In the genomic region with DNA sequence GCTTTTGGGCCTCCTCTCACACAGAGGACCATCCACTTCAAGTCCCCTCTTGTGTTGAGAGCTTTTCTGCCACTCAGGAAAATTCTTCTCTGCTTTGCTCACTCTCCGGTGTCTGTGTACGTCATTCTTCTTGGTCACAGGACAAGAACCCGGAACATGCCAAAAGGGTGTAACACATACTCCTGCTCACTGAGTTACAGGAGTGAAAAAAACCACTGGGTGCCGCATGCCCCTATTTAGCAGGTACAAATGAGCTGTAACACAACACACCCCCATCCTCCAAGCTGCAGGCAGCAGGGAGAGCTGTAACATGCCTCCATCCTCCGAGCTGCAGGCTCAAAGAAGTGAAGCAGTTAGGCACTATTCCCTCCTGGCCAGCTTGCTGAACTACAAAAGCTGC, we compare ENCODE assay signal across 13 cellular contexts. TPM values are rescaled to one million over a fixed set of nuclear protein-coding genes. Genes with fewer than 3 reads are reported as not detected.
DNase-seq lines count a peak whose midpoint lies in the region; ATAC-seq, FAIRE-seq and TF ChIP-seq lines count a peak whose summit lies in the region.
"Had no signal": no experiment of that assay in that cellular context is flagged by ENCODE, and none has a peak within 500 bp of the region (broad histone marks: within the 10 kb centered on the region; RNA-seq: fewer than 3 reads in every experiment).

No MANE protein-coding gene starts in this region.

- no peaks in the 10 kb centered on the region for H3K27me3 Mint-ChIP-seq in Calu3 (ENCODE audit: unreplicated experiment)
- H3K27me3 Mint-ChIP-seq in astrocyte (ENCODE audit: low read depth, unreplicated experiment): no peaks in the 10 kb centered on the region

- no peaks in the 10 kb centered on the region for H3K27me3 ChIP-seq in astrocyte (ENCODE audit: insufficient read depth, low read length)
- H3K27me3 ChIP-seq in foreskin keratinocyte: no peaks in the 10 kb centered on the region
- H3K27me3 ChIP-seq in osteoblast (ENCODE audit: insufficient read depth, low read length): no peaks in the 10 kb centered on the region
- H3K27me3 ChIP-seq: spleen had no signal

- H3K27ac Mint-ChIP-seq in Calu3 (ENCODE audit: unreplicated experiment): peak overlapping the region; percentile 99
- H3K27ac Mint-ChIP-seq in astrocyte (ENCODE audit: unreplicated experiment): peak overlapping the region; percentile 63
- H3K27ac Mint-ChIP-seq: activated B cell treated with CpG ODN at 0.5 μM for 24 hours had no signal

- H3K4me3 ChIP-seq in astrocyte (ENCODE audit: insufficient read depth, low read depth, low read length): no peak overlapping the region
- H3K4me3 ChIP-seq in osteoblast (ENCODE audit: insufficient read depth, low read length): no peak overlapping the region
- H3K4me3 ChIP-seq: spleen had no signal

- FAIRE-seq in astrocyte (lab: Jason Lieb, UNC): no peak

- intact Hi-C loops in Calu3 (cut with micrococcal nuclease; ENCODE audit: unreplicated experiment): loop anchor here (5.0 to 10.0 kb wide), 2 partner anchors 115 to 377 kb away; a partner anchor contains a TSS

- ATAC-seq in foreskin keratinocyte: peak; percentile 58
- ATAC-seq in HG02798 (IDR thresholded peaks at IDR 0.05; ENCODE audit: poor library complexity, unreplicated experiment): no peak

- H3K4me2 ChIP-seq in astrocyte (ENCODE audit: low read length) (peak overlapping the region; percentile 24), osteoblast (ENCODE audit: insufficient read depth, low read length) (no peak overlapping the region)

- H3K36me3 ChIP-seq in astrocyte (ENCODE audit: insufficient read depth, low read length) (no peaks in the 10 kb centered on the region), osteoblast (ENCODE audit: insufficient read depth, low read length) (no peaks in the 10 kb centered on the region)
- H3K36me3 ChIP-seq: spleen had no signal

- peak overlapping the region; percentile 21 for H2AFZ ChIP-seq in astrocyte (ENCODE audit: low read depth, low read length)
- H2AFZ ChIP-seq in osteoblast (ENCODE audit: low read length): peak overlapping the region; percentile 26

- H3K9ac ChIP-seq in astrocyte (ENCODE audit: low read length): peak overlapping the region; percentile 46

- H3K36me3 Mint-ChIP-seq in Calu3 (ENCODE audit: insufficient read depth, unreplicated experiment) (peaks cover 35% of the 10 kb centered on the region), astrocyte (ENCODE audit: low read depth, unreplicated experiment) (no peaks in the 10 kb centered on the region)

- H3K79me2 ChIP-seq in astrocyte (ENCODE audit: insufficient read depth, low read length) (no peaks in the 10 kb centered on the region), osteoblast (ENCODE audit: insufficient read depth, low read length) (no peaks in the 10 kb centered on the region)

- H3K27ac ChIP-seq in astrocyte (ENCODE audit: low read depth, low read length) (peak overlapping the region; percentile 97), foreskin keratinocyte (peak overlapping the region; percentile 85), osteoblast (ENCODE audit: low read depth, low read length) (peak overlapping the region; percentile 100)

- H3K4me1 Mint-ChIP-seq in Calu3 (ENCODE audit: low read depth, unreplicated experiment): peaks cover 48% of the 10 kb centered on the region
- H3K4me1 Mint-ChIP-seq in astrocyte (ENCODE audit: low read depth, unreplicated experiment): peaks cover 48% of the 10 kb centered on the region
- H3K4me1 Mint-ChIP-seq: activated B cell treated with CpG ODN at 0.5 μM for 24 hours had no signal

- peaks cover 64% of the 10 kb centered on the region for H3K4me1 ChIP-seq in astrocyte (ENCODE audit: insufficient read depth, low read length)
- peaks cover 71% of the 10 kb centered on the region for H3K4me1 ChIP-seq in foreskin keratinocyte
- H3K4me1 ChIP-seq in osteoblast (ENCODE audit: insufficient read depth, low read length): peaks cover 66% of the 10 kb centered on the region

- H3K9me3 Mint-ChIP-seq in Calu3 (ENCODE audit: low read depth, unreplicated experiment) (no peaks in the 10 kb centered on the region), astrocyte (ENCODE audit: unreplicated experiment) (no peaks in the 10 kb centered on the region)
- H3K9me3 Mint-ChIP-seq: activated B cell treated with CpG ODN at 0.5 μM for 24 hours had no signal

- H3K4me3 Mint-ChIP-seq in Calu3 (ENCODE audit: low read depth, unreplicated experiment) (peak overlapping the region; percentile 68), astrocyte (ENCODE audit: unreplicated experiment) (no peak overlapping the region)
- H3K4me3 Mint-ChIP-seq: activated B cell treated with CpG ODN at 0.5 μM for 24 hours had no signal

- DNase-seq in Calu3: peak; percentile 75
- peak; percentile 93 for DNase-seq in astrocyte (ENCODE audit: low read depth)
- DNase-seq in foreskin keratinocyte: peak; percentile 98 to 100
- DNase-seq in osteoblast (ENCODE audit: insufficient read length, low spot score, missing footprints): no peak
- DNase-seq in SKM-1 treated with dmso at 0.1 percent for 144 hours (lab: John Stamatoyannopoulos, UW; ENCODE audit: unreplicated experiment): no peak
- DNase-seq in NCI-H1105 treated with DMSO at 0.1 percent for 48 hours (lab: John Stamatoyannopoulos, UW): no peak
- DNase-seq in dedifferentiated amniotic fluid mesenchymal stem cell (ENCODE audit: extremely low spot score): no peak
- DNase-seq: activated B cell treated with CpG ODN at 0.5 μM for 24 hours, AML-193, NCI-H1694 treated with DMSO at 0.1 percent for 48 hours, spleen had no signal

- CTCF ChIA-PET in Calu3 (lab: Charles Lee): interaction anchor here (0.9 to 1.2 kb wide), 6 partner anchors 10 to 114 kb away, joined by 4 to 13 read pairs (median 4); a partner anchor contains a TSS

- H3K9me3 ChIP-seq in astrocyte (ENCODE audit: insufficient read depth, low read depth, low read length) (no peaks in the 10 kb centered on the region), osteoblast (ENCODE audit: low read depth, low read length) (no peaks in the 10 kb centered on the region)
- H3K9me3 ChIP-seq: spleen had no signal

- TF ChIP-seq CTCF in Calu3 (IDR thresholded peaks at IDR 0.05; ENCODE audit: unreplicated experiment) (no peak), astrocyte (IDR thresholded peaks at IDR 0.05; ENCODE audit: insufficient read depth, low read depth, low read length) (no peak), foreskin keratinocyte (conservative IDR thresholded peaks at IDR 0.05) (peak; percentile 52), osteoblast (IDR thresholded peaks at IDR 0.05; ENCODE audit: extremely low read depth, low read depth, low read length) (no peak)

- H4K20me1 ChIP-seq in astrocyte (ENCODE audit: insufficient read depth, low read length) (no peaks in the 10 kb centered on the region), osteoblast (ENCODE audit: insufficient read depth, low read length) (no peaks in the 10 kb centered on the region)

- BruUV-seq in Calu3 (replicated peaks; lab: Mats Ljungman, UMichigan): no TSS peak

RNA-seq across cellular contexts. Expression of a gene that starts 13.0 kb away (rescaled TPM):
- total RNA-seq in Calu3 (2022) (110 and 189 TPM in 2 replicates), astrocyte (1.2 and 1.3 TPM in 2 replicates), foreskin keratinocyte (1.5 and 4.0 TPM in 2 replicates), osteoblast (0.59 and 1.1 TPM in 2 replicates)
- 1.5 and 4.0 TPM in 2 replicates for polyA plus RNA-seq in foreskin keratinocyte
- total RNA-seq: HT1080 had no signal

RNA-seq across cellular contexts. Expression of a gene that starts 45.9 kb away (rescaled TPM):
- total RNA-seq in Calu3 (2022): 21.8 and 24.1 TPM in 2 replicates
- total RNA-seq in astrocyte: 10.6 and 12.4 TPM in 2 replicates
- total RNA-seq in foreskin keratinocyte: 6.1 and 15.4 TPM in 2 replicates
- 3.5 and 10.8 TPM in 2 replicates for polyA plus RNA-seq in foreskin keratinocyte
- total RNA-seq in osteoblast: 10.3 and 13.0 TPM in 2 replicates

Comparison
In these comparisons a context has a peak if more than half of its experiments do, and no peak if none do; other contexts are left out.
1. DNase-seq: peak in Calu3 (single experiment), astrocyte (single experiment) and foreskin keratinocyte (2 of 2); none in osteoblast (single experiment), SKM-1 treated with dmso at 0.1 percent for 144 hours (single experiment), NCI-H1105 treated with DMSO at 0.1 percent for 48 hours (single experiment) and dedifferentiated amniotic fluid mesenchymal stem cell (single experiment).
2. RNA of a gene that starts 13.0 kb away (total RNA-seq): 110 to 189 TPM in Calu3; 1.5 to 4.0 TPM in foreskin keratinocyte, 1.2 to 1.3 TPM in astrocyte and 0.59 to 1.1 TPM in osteoblast; every median in the first group is over 10 times any median in the second.
3. Peak in every context shown above with its lines, with median percentiles within 50 percentile points of each other: H3K27ac ChIP-seq.